19 cellular contexts compared by ENCODE assay signal in genomic region chr16:11138026-11138768, GRCh38.
DNase-seq lines count a peak whose midpoint lies in the region; ATAC-seq, FAIRE-seq and TF ChIP-seq lines count a peak whose summit lies in the region.
"Had no signal": no experiment of that assay in that cellular context is flagged by ENCODE, and none has a peak within 500 bp of the region (broad histone marks: within the 10 kb centered on the region; RNA-seq: fewer than 3 reads in every experiment).

No MANE protein-coding gene starts in this region.

- no peaks in the 10 kb centered on the region for H3K9me3 Mint-ChIP-seq in activated CD4-positive, alpha-beta T cell treated with anti-CD3 and anti-CD28 coated beads, Interleukin-2, amount 10 ng/mL, durations not matched to agents 24 days and 14 days
- no peaks in the 10 kb centered on the region for H3K9me3 Mint-ChIP-seq in naive thymus-derived CD8-positive, alpha-beta T cell
- H3K9me3 Mint-ChIP-seq: brain had no signal

- peaks cover 24% of the 10 kb centered on the region for H3K36me3 Mint-ChIP-seq in activated CD4-positive, alpha-beta T cell treated with anti-CD3 and anti-CD28 coated beads, Interleukin-2, amount 10 ng/mL, durations not matched to agents 24 days and 14 days (ENCODE audit: low read depth)
- peaks cover 0 to 16% (median 7%) of the 10 kb centered on the region in 3 donors for H3K36me3 Mint-ChIP-seq in naive thymus-derived CD8-positive, alpha-beta T cell

- peak overlapping the region; percentile 50 for H3K4me3 Mint-ChIP-seq in activated CD4-positive, alpha-beta T cell treated with anti-CD3 and anti-CD28 coated beads, Interleukin-2, amount 10 ng/mL, durations not matched to agents 24 days and 14 days
- peak overlapping the region in 3 of 10 donors; percentile 15 to 48 (median 41) for H3K4me3 Mint-ChIP-seq in naive thymus-derived CD8-positive, alpha-beta T cell
- H3K4me3 Mint-ChIP-seq: brain had no signal

- H3K4me3 ChIP-seq in K562 (no peak overlapping the region), neuronal stem cell (ENCODE audit: low read length in 2 of 2) (no peak overlapping the region)
- H3K4me3 ChIP-seq: thoracic aorta had no signal

- H3K9me1 ChIP-seq in K562 (ENCODE audit: control insufficient read depth, insufficient read depth, low read length) = no peaks in the 10 kb centered on the region

- H4K8ac ChIP-seq in neuronal stem cell (ENCODE audit: low read depth, low read length) = no peak overlapping the region

- H3K27ac ChIP-seq in K562 (ENCODE audit: extremely low read depth, low read depth, low read length) (no peak overlapping the region), neuronal stem cell (replicated peaks; ENCODE audit: low read length) (no peak overlapping the region)

- H3K4ac ChIP-seq in neuronal stem cell (ENCODE audit: low read length) = no peak overlapping the region

- no peaks in the 10 kb centered on the region for H3K79me1 ChIP-seq in neuronal stem cell (ENCODE audit: low read depth, low read length)

- peaks cover 54% of the 10 kb centered on the region for H3K4me1 Mint-ChIP-seq in activated CD4-positive, alpha-beta T cell treated with anti-CD3 and anti-CD28 coated beads, Interleukin-2, amount 10 ng/mL, durations not matched to agents 24 days and 14 days
- H3K4me1 Mint-ChIP-seq in naive thymus-derived CD8-positive, alpha-beta T cell = peaks cover 31 to 68% (median 48%) of the 10 kb centered on the region in 4 donors

- DNase-seq in activated CD4-positive, alpha-beta T cell treated with anti-CD3 and anti-CD28 coated beads, Interleukin-2, amount 10 ng/mL, durations not matched to agents 24 days and 14 days = no peak
- DNase-seq in activated CD4-positive, alpha-beta T cell treated with anti-CD3 and anti-CD28 coated beads, Interleukin-2, amount 50 U/mL, for 48 hours = no peak
- DNase-seq in M059J (ENCODE audit: low read depth) (peak; percentile 70), K562 (ENCODE audit: extremely low read depth in 1 of 4, low spot score in 3 of 4) (no peak), neuronal stem cell (ENCODE audit: low spot score) (no peak), NCI-H187 treated with DMSO at 0.1 percent for 48 hours (lab: John Stamatoyannopoulos, UW) (no peak)
- DNase-seq in naive thymus-derived CD8-positive, alpha-beta T cell = no peak
- DNase-seq: ACHN; activated CD4-positive, CD25-positive, alpha-beta regulatory T cell treated with anti-CD3 and anti-CD28 coated beads, Interleukin-2, amount 50 U/mL, for 72 hours; GDM1; hippocampal formation; Kasumi-1; left cardiac atrium; NCI-H1694 treated with DMSO at 0.1 percent for 48 hours; NCI-H524 treated with DMSO at 0.1 percent for 48 hours; SW 1271 had no signal

- H3K23ac ChIP-seq in neuronal stem cell (ENCODE audit: low read depth, low read length, poor library complexity) = no peak overlapping the region

- in situ Hi-C loops in K562 (cut with MboI) = no loop called here

- H4K20me1 ChIP-seq in K562 (replicated peaks; ENCODE audit: control insufficient read depth, insufficient read depth, low read length) = no peaks in the 10 kb centered on the region

- no peak for FAIRE-seq in K562 (lab: Jason Lieb, UNC)

- no peak for TF ChIP-seq EP300 in K562 (IDR thresholded peaks at IDR 0.05; ENCODE audit: low read length)

- H3K36me3 ChIP-seq in K562 (ENCODE audit: control insufficient read depth, insufficient read depth, low read length) = peaks cover 11% of the 10 kb centered on the region; the same call in 1 of the 3 replicates
- no peaks in the 10 kb centered on the region for H3K36me3 ChIP-seq in neuronal stem cell (replicated peaks in 1 of 2; ENCODE audit: control insufficient read depth in 2 of 2, insufficient read depth in 2 of 2, low read length in 2 of 2)
- H3K36me3 ChIP-seq: thoracic aorta had no signal

- no peak overlapping the region for H2BK120ac ChIP-seq in neuronal stem cell (ENCODE audit: low read depth, low read length)

- H2BK15ac ChIP-seq in neuronal stem cell (ENCODE audit: low read length) = no peak overlapping the region

- H3K9ac ChIP-seq in K562 (ENCODE audit: insufficient read depth in 1 of 2, low read depth in 2 of 2, low read length in 2 of 2) (peak overlapping the region in 1 of 2 experiments; percentile 8; a peak in 1 of 4 replicates), neuronal stem cell (ENCODE audit: low read depth, low read length, poor library complexity) (no peak overlapping the region)

- H3K79me2 ChIP-seq in K562 (ENCODE audit: control insufficient read depth, insufficient read depth, low read length) = no peaks in the 10 kb centered on the region

- no peak overlapping the region for H3K4me2 ChIP-seq in K562 (ENCODE audit: insufficient read depth, low read length)
- H3K4me2 ChIP-seq in neuronal stem cell (ENCODE audit: insufficient read depth, low read length, poor library complexity, severe bottlenecking) = no peak overlapping the region

- H2BK12ac ChIP-seq in neuronal stem cell (ENCODE audit: low read length) = no peak overlapping the region

- whole genome bisulfite sequencing in K562 (ENCODE audit: insufficient coverage, low coverage, missing lambda C conversion rate) = 80% methylated on average over 14 of the region's 14 CpGs
- WGBS in neuronal stem cell (ENCODE audit: extremely low coverage in 2 of 2, insufficient read length in 2 of 2, insufficient replicate concordance in 1 of 2), 2 donors = no CpG with 5 or more reads among the region's 14 CpGs

- H3K27me3 Mint-ChIP-seq in activated CD4-positive, alpha-beta T cell treated with anti-CD3 and anti-CD28 coated beads, Interleukin-2, amount 10 ng/mL, durations not matched to agents 24 days and 14 days = no peaks in the 10 kb centered on the region
- no peaks in the 10 kb centered on the region for H3K27me3 Mint-ChIP-seq in naive thymus-derived CD8-positive, alpha-beta T cell
- H3K27me3 Mint-ChIP-seq: brain had no signal

- intact Hi-C loops in activated CD4-positive, alpha-beta T cell treated with anti-CD3 and anti-CD28 coated beads, Interleukin-2, amount 10 ng/mL, durations not matched to agents 24 days and 14 days (cut with micrococcal nuclease) = no loop called here
- intact Hi-C loops in K562 (cut with micrococcal nuclease) = loop anchor here (10.0 kb wide), 1 partner anchor 117 kb away; the partner anchor contains the start of gene SOCS1

- peak overlapping the region; percentile 78 for H3K27ac Mint-ChIP-seq in activated CD4-positive, alpha-beta T cell treated with anti-CD3 and anti-CD28 coated beads, Interleukin-2, amount 10 ng/mL, durations not matched to agents 24 days and 14 days
- H3K27ac Mint-ChIP-seq in naive thymus-derived CD8-positive, alpha-beta T cell = peak overlapping the region in 3 of 10 donors; percentile 20 to 62 (median 23)

- BruUV-seq in K562 (replicated peaks; lab: Mats Ljungman, UMichigan) = no TSS peak

- no peak overlapping the region for H3K18ac ChIP-seq in neuronal stem cell (ENCODE audit: low read length)

- no peak for TF ChIP-seq CTCF in K562 (IDR thresholded peaks at IDR 0.05 in 2 of 3, conservative IDR thresholded peaks at IDR 0.05 in 1 of 3; ENCODE audit: insufficient read depth in 2 of 3, low read depth in 1 of 3, low read length in 3 of 3)

- H3K27me3 ChIP-seq in K562 (ENCODE audit: control insufficient read depth in 2 of 2, insufficient read depth in 2 of 2, low read length in 2 of 2) = no peaks in the 10 kb centered on the region
- H3K27me3 ChIP-seq in neuronal stem cell (ENCODE audit: control insufficient read depth in 3 of 3, insufficient read depth in 3 of 3, low read depth in 1 of 3, low read length in 3 of 3) = no peaks in the 10 kb centered on the region

- H3K4me1 ChIP-seq in K562 (replicated peaks in 1 of 2; ENCODE audit: control insufficient read depth in 2 of 2, insufficient read depth in 2 of 2, low read length in 2 of 2) = peaks cover 12 to 18% of the 10 kb centered on the region in 2 experiments
- peaks cover 12 to 21% of the 10 kb centered on the region in 2 donors for H3K4me1 ChIP-seq in neuronal stem cell (ENCODE audit: control insufficient read depth in 2 of 2, insufficient read depth in 1 of 2, low read depth in 1 of 2, low read length in 2 of 2)

- H3K14ac ChIP-seq in neuronal stem cell (ENCODE audit: low read length) = peak overlapping the region; percentile 5

- POLR2A ChIA-PET in K562 (lab: Yijun Ruan, JAX) = interaction anchor here (2.2 kb wide), 1 partner anchor 10 kb away, joined by 10 read pairs; no protein-coding TSS in a partner anchor
- POLR2A ChIA-PET in naive thymus-derived CD8-positive, alpha-beta T cell (lab: Charles Lee) = interaction anchor here (1.0 to 1.3 kb wide), 2 partner anchors 107 to 118 kb away, joined by 3 read pairs; partner anchors contain the start of gene SOCS1

- H4K91ac ChIP-seq in neuronal stem cell (ENCODE audit: low read depth, low read length, poor library complexity) = no peak overlapping the region

- TF ChIP-seq RAD21 in K562 (CRISPR knock-in tag; conservative IDR thresholded peaks at IDR 0.05 in 1 of 2, IDR thresholded peaks at IDR 0.05 in 1 of 2) = no peak

- no peak for TF ChIP-seq POLR2A in K562 (conservative IDR thresholded peaks at IDR 0.05)

- no peak overlapping the region for H2AK5ac ChIP-seq in neuronal stem cell (ENCODE audit: low read depth, low read length)

- no peak for ATAC-seq in K562
- ATAC-seq in naive thymus-derived CD8-positive, alpha-beta T cell = no peak
- no peak for ATAC-seq in HG02610 (IDR thresholded peaks at IDR 0.05; ENCODE audit: unreplicated experiment)
- ATAC-seq: left cardiac atrium had no signal

- no peak overlapping the region for H2BK5ac ChIP-seq in neuronal stem cell (ENCODE audit: low read length)

- CTCF ChIA-PET in K562 (lab: Yijun Ruan, JAX; ENCODE audit: low intra/inter-chr PET ratio) = no interaction called here

- H2AFZ ChIP-seq in K562 (ENCODE audit: low read depth, low read length) (no peak overlapping the region), neuronal stem cell (ENCODE audit: low read length) (no peak overlapping the region)

- H3K9me3 ChIP-seq in K562 (replicated peaks; ENCODE audit: control insufficient read depth, insufficient read depth, low read depth, low read length) = no peaks in the 10 kb centered on the region
- no peaks in the 10 kb centered on the region for H3K9me3 ChIP-seq in neuronal stem cell (replicated peaks in 1 of 2; ENCODE audit: control insufficient read depth in 2 of 2, insufficient read depth in 1 of 2, low read depth in 1 of 2, low read length in 2 of 2)
- H3K9me3 ChIP-seq: thoracic aorta had no signal

TF ChIP-seq in K562, 482 proteins besides CTCF, POLR2A, EP300 and RAD21:
- peak; percentile 61 for TF ChIP-seq EGR1 (conservative IDR thresholded peaks at IDR 0.05)
- TF ChIP-seq HDAC2 (IDR thresholded peaks at IDR 0.05) = no peak
